Comparison of ENCODE assay signal across 16 cellular contexts in the genomic region with DNA sequence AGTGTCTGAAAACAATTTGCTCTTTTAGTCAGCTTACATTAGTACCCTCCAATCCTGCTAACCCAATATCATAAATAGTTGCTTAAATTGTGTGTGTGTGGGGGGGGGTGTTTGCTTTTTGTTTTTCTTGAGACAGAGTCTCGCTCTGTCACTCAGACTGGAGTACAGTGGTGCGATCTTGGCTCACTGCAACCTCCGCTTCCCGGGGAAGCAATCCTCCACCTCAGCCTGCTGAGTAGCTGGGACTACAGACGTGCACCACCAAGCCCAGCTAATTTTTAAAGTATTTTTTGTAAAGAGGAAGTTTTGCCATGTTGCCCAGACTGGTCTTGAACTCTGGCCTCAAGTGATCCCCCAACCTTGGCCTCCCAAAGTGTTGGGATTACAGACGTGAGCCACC.
DNase-seq lines count a peak whose midpoint lies in the region; ATAC-seq, FAIRE-seq and TF ChIP-seq lines count a peak whose summit lies in the region.
"Had no signal": no experiment of that assay in that cellular context is flagged by ENCODE, and none has a peak within 500 bp of the region (broad histone marks: within the 10 kb centered on the region; RNA-seq: fewer than 3 reads in every experiment).

No MANE protein-coding gene starts in this region.

- H3K27me3 ChIP-seq in left ventricle myocardium inferior (ENCODE audit: low read depth) (no peaks in the 10 kb centered on the region), iPS-15b (ENCODE audit: control insufficient read depth, insufficient read depth, low read length) (no peaks in the 10 kb centered on the region), subcutaneous abdominal adipose tissue (ENCODE audit: control insufficient read depth in 5 of 5, insufficient read depth in 4 of 5, low read length in 5 of 5) (no peaks in the 10 kb centered on the region), small intestine (ENCODE audit: control insufficient read depth in 2 of 2, insufficient read depth in 2 of 2, low read length in 2 of 2) (no peaks in the 10 kb centered on the region)

- WGBS in small intestine, 3 donors: 80 to 89% (median 86%) methylated on average over 6 of the region's 6 CpGs

- no TSS peak for BruUV-seq in MCF 10A (replicated peaks; lab: Mats Ljungman, UMichigan)

- TF ChIP-seq CTCF in left ventricle myocardium inferior (IDR thresholded peaks at IDR 0.05; ENCODE audit: borderline replicate concordance) (no peak), MCF 10A (IDR thresholded peaks at IDR 0.05; ENCODE audit: unreplicated experiment) (no peak)

- H3K9ac ChIP-seq in iPS-15b (ENCODE audit: low read depth, low read length) (peak overlapping the region; percentile 6), subcutaneous abdominal adipose tissue (ENCODE audit: low read length in 5 of 5) (peak overlapping the region in 2 of 5 donors; percentile 26 to 46)

- no peak for DNase-seq in left ventricle myocardium inferior
- no peak for DNase-seq in left cardiac atrium
- no peak for DNase-seq in activated CD4-positive, alpha-beta T cell treated with anti-CD3 and anti-CD28 coated beads, Interleukin-2, amount 10 ng/mL, durations not matched to agents 7 days and 5 days
- no peak for DNase-seq in MCF 10A (ENCODE audit: unreplicated experiment)
- no peak for DNase-seq in small intestine
- DNase-seq: Caco-2; CD8-positive, alpha-beta T cell; GF-D8; HFFc6 had no signal

- H3K36me3 ChIP-seq in left ventricle myocardium inferior (peaks cover 42% of the 10 kb centered on the region), iPS-15b (ENCODE audit: control insufficient read depth, insufficient read depth, low read length) (no peaks in the 10 kb centered on the region), subcutaneous abdominal adipose tissue (ENCODE audit: control insufficient read depth in 5 of 5, insufficient read depth in 5 of 5, low read length in 5 of 5) (peaks cover 17 to 68% (median 42%) of the 10 kb centered on the region in 5 donors), small intestine (ENCODE audit: control insufficient read depth in 2 of 2, insufficient read depth in 2 of 2, low read length in 2 of 2) (peaks cover 0 to 2% of the 10 kb centered on the region in 2 donors)
- H3K36me3 ChIP-seq: HAP-1 had no signal

- H3K27ac Mint-ChIP-seq in activated CD4-positive, alpha-beta T cell treated with anti-CD3 and anti-CD28 coated beads, Interleukin-2, amount 10 ng/mL, durations not matched to agents 7 days and 5 days: no peak overlapping the region
- H3K27ac Mint-ChIP-seq in MCF 10A (ENCODE audit: low read depth, unreplicated experiment): no peak overlapping the region
- H3K27ac Mint-ChIP-seq: CD14-positive monocyte; CD8-positive, alpha-beta T cell; HFFc6 had no signal

- CTCF ChIA-PET in activated CD4-positive, alpha-beta T cell treated with anti-CD3 and anti-CD28 coated beads, Interleukin-2, amount 10 ng/mL, durations not matched to agents 7 days and 5 days (lab: Charles Lee): interaction anchor here (1.0 to 4.8 kb wide), 5 partner anchors 11 to 231 kb away, joined by 4 to 32 read pairs (median 7); no protein-coding TSS in a partner anchor
- CTCF ChIA-PET in MCF 10A (lab: Yijun Ruan, JAX): interaction anchor here (0.5 to 26.5 kb wide), 33 partner anchors 10 to 736 kb away, joined by 3 to 713 read pairs (median 5); a partner anchor contains a TSS

- no peaks in the 10 kb centered on the region for H3K4me1 Mint-ChIP-seq in activated CD4-positive, alpha-beta T cell treated with anti-CD3 and anti-CD28 coated beads, Interleukin-2, amount 10 ng/mL, durations not matched to agents 7 days and 5 days
- peaks cover 11% of the 10 kb centered on the region for H3K4me1 Mint-ChIP-seq in MCF 10A (ENCODE audit: insufficient read depth, unreplicated experiment)
- H3K4me1 Mint-ChIP-seq: CD14-positive monocyte had no signal

- intact Hi-C loops in left ventricle myocardium inferior (cut with micrococcal nuclease) (loop anchor here (5.0 to 10.0 kb wide), 2 partner anchors 117 to 180 kb away; no protein-coding TSS in a partner anchor), left cardiac atrium (cut with DNase I) (loop anchor here (5.0 to 10.0 kb wide), 2 partner anchors 180 to 232 kb away; no protein-coding TSS in a partner anchor), MCF 10A (cut with micrococcal nuclease) (loop anchor here (5.0 kb wide), 2 partner anchors 57 to 732 kb away; no protein-coding TSS in a partner anchor)

- H3K9me3 ChIP-seq in left ventricle myocardium inferior (replicated peaks): no peaks in the 10 kb centered on the region
- H3K9me3 ChIP-seq in iPS-15b (ENCODE audit: control insufficient read depth, insufficient read depth, low read length): no peaks in the 10 kb centered on the region
- H3K9me3 ChIP-seq in subcutaneous abdominal adipose tissue (ENCODE audit: control insufficient read depth in 5 of 5, low read length in 5 of 5): no peaks in the 10 kb centered on the region
- no peaks in the 10 kb centered on the region for H3K9me3 ChIP-seq in small intestine (ENCODE audit: control insufficient read depth, low read depth)
- H3K9me3 ChIP-seq: Caco-2, HAP-1 had no signal

- no peak overlapping the region for H3K4me3 ChIP-seq in left ventricle myocardium inferior
- H3K4me3 ChIP-seq in iPS-15b (ENCODE audit: low read depth, low read length): no peak overlapping the region
- H3K4me3 ChIP-seq in subcutaneous abdominal adipose tissue (ENCODE audit: low read depth in 1 of 5, low read length in 5 of 5): no peak overlapping the region
- no peak overlapping the region for H3K4me3 ChIP-seq in small intestine (ENCODE audit: low read depth in 1 of 2, low read length in 2 of 2)
- H3K4me3 ChIP-seq: HAP-1 had no signal

- no peaks in the 10 kb centered on the region for H3K9me3 Mint-ChIP-seq in activated CD4-positive, alpha-beta T cell treated with anti-CD3 and anti-CD28 coated beads, Interleukin-2, amount 10 ng/mL, durations not matched to agents 7 days and 5 days
- H3K9me3 Mint-ChIP-seq in MCF 10A (ENCODE audit: unreplicated experiment): no peaks in the 10 kb centered on the region
- H3K9me3 Mint-ChIP-seq: CD8-positive, alpha-beta T cell; HFFc6 had no signal

- POLR2A ChIA-PET in activated CD4-positive, alpha-beta T cell treated with anti-CD3 and anti-CD28 coated beads, Interleukin-2, amount 10 ng/mL, durations not matched to agents 7 days and 5 days (lab: Charles Lee): no interaction called here
- POLR2A ChIA-PET in MCF 10A (lab: Yijun Ruan, JAX): interaction anchor here (2.6 kb wide), 1 partner anchor 117 kb away, joined by 14 read pairs; no protein-coding TSS in a partner anchor

- peak overlapping the region; percentile 11 for H3K27ac ChIP-seq in left ventricle myocardium inferior (replicated peaks)
- peak overlapping the region; percentile 35 for H3K27ac ChIP-seq in subcutaneous abdominal adipose tissue (ENCODE audit: low read depth, low read length)
- no peak overlapping the region for H3K27ac ChIP-seq in small intestine (ENCODE audit: low read depth in 1 of 2, low read length in 1 of 2)
- H3K27ac ChIP-seq: 22Rv1 had no signal

- H3K36me3 Mint-ChIP-seq in activated CD4-positive, alpha-beta T cell treated with anti-CD3 and anti-CD28 coated beads, Interleukin-2, amount 10 ng/mL, durations not matched to agents 7 days and 5 days (ENCODE audit: low read depth): no peaks in the 10 kb centered on the region
- no peaks in the 10 kb centered on the region for H3K36me3 Mint-ChIP-seq in MCF 10A (ENCODE audit: insufficient read depth, unreplicated experiment)
- H3K36me3 Mint-ChIP-seq: CD14-positive monocyte; CD8-positive, alpha-beta T cell had no signal

- no peak overlapping the region for H3K4me3 Mint-ChIP-seq in activated CD4-positive, alpha-beta T cell treated with anti-CD3 and anti-CD28 coated beads, Interleukin-2, amount 10 ng/mL, durations not matched to agents 7 days and 5 days
- no peak overlapping the region for H3K4me3 Mint-ChIP-seq in MCF 10A (ENCODE audit: unreplicated experiment)
- H3K4me3 Mint-ChIP-seq: CD14-positive monocyte; CD8-positive, alpha-beta T cell; HFFc6 had no signal

- peaks cover 24% of the 10 kb centered on the region for H3K27me3 Mint-ChIP-seq in activated CD4-positive, alpha-beta T cell treated with anti-CD3 and anti-CD28 coated beads, Interleukin-2, amount 10 ng/mL, durations not matched to agents 7 days and 5 days
- H3K27me3 Mint-ChIP-seq in MCF 10A (ENCODE audit: insufficient read depth, unreplicated experiment): peaks cover 27% of the 10 kb centered on the region

- peaks cover 67% of the 10 kb centered on the region for H3K4me1 ChIP-seq in left ventricle myocardium inferior
- no peaks in the 10 kb centered on the region for H3K4me1 ChIP-seq in iPS-15b (ENCODE audit: control insufficient read depth, insufficient read depth, low read length)
- peaks cover 0 to 50% (median 32%) of the 10 kb centered on the region in 5 donors for H3K4me1 ChIP-seq in subcutaneous abdominal adipose tissue (ENCODE audit: control insufficient read depth in 5 of 5, insufficient read depth in 5 of 5, low read length in 5 of 5)
- no peaks in the 10 kb centered on the region for H3K4me1 ChIP-seq in small intestine (ENCODE audit: control insufficient read depth in 2 of 2, insufficient read depth in 1 of 2, low read depth in 1 of 2, low read length in 1 of 2)

- ATAC-seq in left cardiac atrium (no peak), HG02642 (IDR thresholded peaks at IDR 0.05; ENCODE audit: poor library complexity, unreplicated experiment) (no peak)
- ATAC-seq: CD8-positive, alpha-beta T cell had no signal

- no peak for FAIRE-seq in small intestine (lab: Jason Lieb, UNC)
- FAIRE-seq: H1 had no signal

Comparison
In these comparisons a context has a peak if more than half of its experiments do, and no peak if none do; other contexts are left out.
1. H3K27ac ChIP-seq: peak in left ventricle myocardium inferior (single experiment) and subcutaneous abdominal adipose tissue (single experiment); none in small intestine (0 of 2).